1 cellular context compared by ENCODE assay signal in the genomic region with DNA sequence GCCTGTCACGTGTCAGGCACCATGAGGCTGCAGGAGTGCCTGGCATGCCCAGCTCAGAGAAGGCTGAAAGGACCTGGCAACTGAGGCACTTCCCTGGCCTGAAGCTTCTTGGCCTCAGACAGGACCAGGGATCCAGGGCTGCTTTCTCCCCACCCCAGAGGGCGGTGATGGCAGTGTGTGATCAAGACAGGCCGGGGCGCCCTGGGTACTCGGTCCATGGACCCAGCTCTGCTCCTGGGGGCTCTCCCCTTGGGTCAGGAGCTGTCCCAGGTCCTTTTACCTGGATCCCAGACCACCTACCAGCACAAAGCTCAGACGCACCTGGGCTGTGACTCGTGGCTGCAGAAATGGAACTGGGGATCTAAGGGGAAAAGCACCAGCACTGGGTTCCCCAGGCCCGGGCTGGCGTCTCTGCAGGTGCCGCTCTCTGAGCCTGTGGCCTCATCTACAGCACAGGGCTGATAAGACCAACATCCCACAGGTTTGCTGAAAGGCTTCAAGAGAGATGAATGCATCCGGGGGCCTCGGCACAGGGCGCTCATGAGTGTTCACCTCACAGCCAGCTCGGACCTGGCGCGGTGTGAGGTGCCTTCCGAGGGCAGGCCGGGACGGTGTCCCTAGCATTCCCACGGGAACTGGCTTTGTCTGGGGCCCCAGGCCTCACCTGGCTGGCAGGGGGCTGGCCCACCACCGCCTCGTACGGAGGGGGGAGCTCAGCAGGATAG.
TF ChIP-seq lines count a peak whose summit lies in the region.

No MANE protein-coding gene starts in this region.

TF ChIP-seq in HepG2, 621 proteins besides CTCF, POLR2A, EP300 and RAD21 (continued from another document):
- TF ChIP-seq, protein P1, sequence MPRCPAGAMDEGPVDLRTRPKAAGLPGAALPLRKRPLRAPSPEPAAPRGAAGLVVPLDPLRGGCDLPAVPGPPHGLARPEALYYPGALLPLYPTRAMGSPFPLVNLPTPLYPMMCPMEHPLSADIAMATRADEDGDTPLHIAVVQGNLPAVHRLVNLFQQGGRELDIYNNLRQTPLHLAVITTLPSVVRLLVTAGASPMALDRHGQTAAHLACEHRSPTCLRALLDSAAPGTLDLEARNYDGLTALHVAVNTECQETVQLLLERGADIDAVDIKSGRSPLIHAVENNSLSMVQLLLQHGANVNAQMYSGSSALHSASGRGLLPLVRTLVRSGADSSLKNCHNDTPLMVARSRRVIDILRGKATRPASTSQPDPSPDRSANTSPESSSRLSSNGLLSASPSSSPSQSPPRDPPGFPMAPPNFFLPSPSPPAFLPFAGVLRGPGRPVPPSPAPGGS (CRISPR knock-in tag; IDR thresholded peaks at IDR 0.05): no peak
- no peak for TF ChIP-seq HIVEP1 (CRISPR knock-in tag; IDR thresholded peaks at IDR 0.05)
- no peak for TF ChIP-seq CAMTA2 (CRISPR knock-in tag; IDR thresholded peaks at IDR 0.05; ENCODE audit: borderline replicate concordance)
- TF ChIP-seq, protein P2, sequence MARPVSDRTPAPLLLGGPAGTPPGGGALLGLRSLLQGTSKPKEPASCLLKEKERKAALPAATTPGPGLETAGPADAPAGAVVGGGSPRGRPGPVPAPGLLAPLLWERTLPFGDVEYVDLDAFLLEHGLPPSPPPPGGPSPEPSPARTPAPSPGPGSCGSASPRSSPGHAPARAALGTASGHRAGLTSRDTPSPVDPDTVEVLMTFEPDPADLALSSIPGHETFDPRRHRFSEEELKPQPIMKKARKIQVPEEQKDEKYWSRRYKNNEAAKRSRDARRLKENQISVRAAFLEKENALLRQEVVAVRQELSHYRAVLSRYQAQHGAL (CRISPR knock-in tag; IDR thresholded peaks at IDR 0.05; ENCODE audit: not compliant biosample characterization): no peak
- no peak for TF ChIP-seq ZFY (CRISPR knock-in tag; IDR thresholded peaks at IDR 0.05)
- TF ChIP-seq HNRNPH1 (optimal IDR thresholded peaks at IDR 0.05; ENCODE audit: low read depth, low read length): no peak
- no peak for TF ChIP-seq ZNF569 (CRISPR knock-in tag; IDR thresholded peaks at IDR 0.05; ENCODE audit: borderline replicate concordance)
- no peak for TF ChIP-seq ZNF501 (CRISPR knock-in tag; IDR thresholded peaks at IDR 0.05)
